In genomic region chr2:127422631-127423475, GRCh38 we compare ENCODE assay signal across 8 cellular contexts. TPM values are rescaled to one million over a fixed set of nuclear protein-coding genes. Genes with fewer than 3 reads are reported as not detected.
DNase-seq lines count a peak whose midpoint lies in the region; ATAC-seq and TF ChIP-seq lines count a peak whose summit lies in the region.

No MANE protein-coding gene starts in this region.

- no peak overlapping the region for H3K27ac Mint-ChIP-seq in CD4-positive, alpha-beta T cell
- peak overlapping the region in 1 of 3 donors; percentile 17 for H3K27ac Mint-ChIP-seq in IgD-negative memory B cell

- TF ChIP-seq CTCF in CD4-positive, alpha-beta T cell (IDR thresholded peaks at IDR 0.05): no peak
- TF ChIP-seq CTCF in foreskin fibroblast (IDR thresholded peaks at IDR 0.05; ENCODE audit: low read depth, low read length): no peak
- TF ChIP-seq CTCF in psoas muscle (IDR thresholded peaks at IDR 0.05): no peak

- no peaks in the 10 kb centered on the region for H3K9me3 ChIP-seq in CD4-positive, alpha-beta T cell (ENCODE audit: control insufficient read depth, low read length)
- no peaks in the 10 kb centered on the region for H3K9me3 ChIP-seq in psoas muscle

- H3K4me3 ChIP-seq in foreskin fibroblast (ENCODE audit: low read depth in 1 of 2, low read length in 2 of 2) (peak overlapping the region; percentile 29 to 39), psoas muscle (peak overlapping the region; percentile 48)

- no peaks in the 10 kb centered on the region for H3K36me3 Mint-ChIP-seq in CD4-positive, alpha-beta T cell (ENCODE audit: low read depth)
- no peaks in the 10 kb centered on the region for H3K36me3 Mint-ChIP-seq in IgD-negative memory B cell

- peaks cover 8% of the 10 kb centered on the region for H3K4me1 ChIP-seq in psoas muscle

- no peak overlapping the region for H3K27ac ChIP-seq in CD4-positive, alpha-beta T cell (ENCODE audit: low read depth, low read length)
- no peak overlapping the region for H3K27ac ChIP-seq in psoas muscle

- H3K4me3 Mint-ChIP-seq in CD4-positive, alpha-beta T cell: peak overlapping the region; percentile 48
- H3K4me3 Mint-ChIP-seq in IgD-negative memory B cell: peak overlapping the region; percentile 53 to 89 (median 81)

- CTCF ChIA-PET in CD4-positive, alpha-beta T cell (lab: Charles Lee): no interaction called here

- DNase-seq in CD4-positive, alpha-beta T cell: peak in 1 of 10 experiments; percentile 25
- DNase-seq in T-helper 9 cell (peak; percentile 24), foreskin fibroblast (no peak), psoas muscle (no peak)
- no peak for DNase-seq in stimulated activated CD4-positive, alpha-beta T cell treated with anti-CD3 and anti-CD28 coated beads, Interleukin-4, amount 100 ng/mL, for 24 hours
- no peak for DNase-seq in stimulated activated CD4-positive, alpha-beta T cell treated with anti-CD3 and anti-CD28 coated beads, Interleukin-4, amount 100 ng/mL, for 1 hour

- peak; percentile 74 for ATAC-seq in CD4-positive, alpha-beta T cell (ENCODE audit: poor library complexity)
- peak in 3 of 4 donors; percentile 16 to 26 (median 22) for ATAC-seq in psoas muscle
- ATAC-seq in HG03469 (IDR thresholded peaks at IDR 0.05; ENCODE audit: unreplicated experiment): no peak

- POLR2A ChIA-PET in CD4-positive, alpha-beta T cell (lab: Charles Lee): no interaction called here

- no peaks in the 10 kb centered on the region for H3K36me3 ChIP-seq in psoas muscle (ENCODE audit: insufficient read depth in 1 of 2, low read depth in 1 of 2)

- H3K27me3 ChIP-seq in CD4-positive, alpha-beta T cell (ENCODE audit: control insufficient read depth, insufficient read depth, low read length): peaks cover 29% of the 10 kb centered on the region
- peaks cover 0 to 37% (median 17%) of the 10 kb centered on the region in 3 donors for H3K27me3 ChIP-seq in psoas muscle (ENCODE audit: insufficient read depth in 3 of 3, low read length in 2 of 3)

- WGBS in psoas muscle, 3 donors: 1 to 3% (median 1%) methylated on average over 47 to 71 of the region's 71 CpGs

- no peaks in the 10 kb centered on the region for H3K9me3 Mint-ChIP-seq in CD4-positive, alpha-beta T cell
- no peaks in the 10 kb centered on the region for H3K9me3 Mint-ChIP-seq in IgD-negative memory B cell

- H3K27me3 Mint-ChIP-seq in CD4-positive, alpha-beta T cell: peaks cover 50% of the 10 kb centered on the region
- H3K27me3 Mint-ChIP-seq in IgD-negative memory B cell: peaks cover 8% of the 10 kb centered on the region

- intact Hi-C loops in CD4-positive, alpha-beta T cell (cut with DNase I, micrococcal nuclease): no loop called here
- intact Hi-C loops in psoas muscle (cut with DNase I): no loop called here

- peaks cover 8% of the 10 kb centered on the region for H3K4me1 Mint-ChIP-seq in CD4-positive, alpha-beta T cell (ENCODE audit: low read depth)
- H3K4me1 Mint-ChIP-seq in IgD-negative memory B cell: peaks cover 6 to 10% (median 6%) of the 10 kb centered on the region in 3 donors

RNA-seq across cellular contexts. Expression of gene PROC, which starts 4.6 kb away (rescaled TPM):
- under 1 TPM in 1 of 2 experiments, not detected in 1; 0.28 TPM for total RNA-seq in CD4-positive, alpha-beta T cell
- polyA plus RNA-seq in IgD-negative memory B cell: not detected
- total RNA-seq in psoas muscle: under 1 TPM in 1 of 4 donors, not detected in 3; 0.60 TPM
- polyA plus RNA-seq in psoas muscle: under 1 TPM in 1 of 3 donors, not detected in 2; 0.05 TPM

RNA-seq across cellular contexts. Expression of gene MAP3K2, which starts 35.1 kb away (rescaled TPM):
- 100 to 1,000 TPM; 103 to 105 TPM for total RNA-seq in CD4-positive, alpha-beta T cell
- 66.8 TPM for polyA plus RNA-seq in IgD-negative memory B cell
- 10 to 100 TPM; 25.9 to 37.1 (median 30.9) TPM for total RNA-seq in psoas muscle
- 10 to 100 TPM in 1 of 3 donors, 1 to 10 TPM in 2; 4.2 to 11.7 (median 7.2) TPM for polyA plus RNA-seq in psoas muscle
